In the genomic region with DNA sequence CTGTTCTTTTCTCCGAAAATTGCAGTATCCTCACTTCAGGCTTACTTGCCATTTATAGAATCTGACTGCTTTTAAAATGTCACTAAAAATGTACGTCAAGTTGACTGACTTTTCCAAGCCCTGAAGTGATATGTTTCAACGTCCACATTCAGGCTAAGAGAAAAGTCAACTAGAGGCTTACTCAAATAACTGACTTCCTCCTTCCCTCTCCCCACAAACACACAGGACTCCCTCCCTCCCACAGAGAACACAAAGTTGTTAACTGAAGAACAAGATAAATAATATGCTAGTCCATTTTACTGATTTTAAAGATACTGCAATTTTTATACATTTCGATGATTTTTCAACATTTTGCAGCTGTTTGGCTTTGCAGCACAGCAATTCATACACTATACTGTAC, we compare ENCODE assay signal across 15 cellular contexts. TPM values are rescaled to one million over a fixed set of nuclear protein-coding genes. Genes with fewer than 3 reads are reported as not detected.
A peak's percentile ranks its signal among the peaks of the same experiment; 100 is the strongest.
DNase-seq lines count a peak whose midpoint lies in the region; ATAC-seq and TF ChIP-seq lines count a peak whose summit lies in the region.
"Had no signal": no experiment of that assay in that cellular context is flagged by ENCODE, and none has a peak within 500 bp of the region (broad histone marks: within the 10 kb centered on the region; RNA-seq: fewer than 3 reads in every experiment).

No MANE protein-coding gene starts in this region.

- no peaks in the 10 kb centered on the region for H3K27me3 Mint-ChIP-seq in activated naive CD4-positive, alpha-beta T cell treated with anti-CD3 and anti-CD28 coated beads, Interleukin-2, amount 50 U/mL, for 24 hours
- H3K27me3 Mint-ChIP-seq in central memory CD8-positive, alpha-beta T cell = no peaks in the 10 kb centered on the region

- H3K9me3 ChIP-seq in smooth muscle cell (replicated peaks; ENCODE audit: low read depth) = no peaks in the 10 kb centered on the region
- H3K9me3 ChIP-seq in A673 (ENCODE audit: low read depth, low read length, poor library complexity, severe bottlenecking) = no peaks in the 10 kb centered on the region

- H3K4me1 ChIP-seq in smooth muscle cell (ENCODE audit: low read depth) (no peaks in the 10 kb centered on the region), A673 (ENCODE audit: insufficient read depth, low read length, poor library complexity, severe bottlenecking) (no peaks in the 10 kb centered on the region)

- no peak overlapping the region for H3K4me3 ChIP-seq in NB4 (ENCODE audit: low read depth, low read length)
- no peak overlapping the region for H3K4me3 ChIP-seq in smooth muscle cell
- H3K4me3 ChIP-seq in A673 (ENCODE audit: low read depth, low read length, poor library complexity, severe bottlenecking) = no peak overlapping the region

- H2AFZ ChIP-seq in smooth muscle cell (ENCODE audit: low read depth) = no peak overlapping the region

- H3K4me1 Mint-ChIP-seq in activated naive CD4-positive, alpha-beta T cell treated with anti-CD3 and anti-CD28 coated beads, Interleukin-2, amount 50 U/mL, for 24 hours = peaks cover 24% of the 10 kb centered on the region
- H3K4me1 Mint-ChIP-seq in central memory CD8-positive, alpha-beta T cell = peaks cover 8% of the 10 kb centered on the region

- ATAC-seq in central memory CD8-positive, alpha-beta T cell (replicated peaks; ENCODE audit: extremely low read depth, poor library complexity, severe bottlenecking) = no peak
- ATAC-seq in GM18873 (IDR thresholded peaks at IDR 0.05; ENCODE audit: low FRiP score, unreplicated experiment) = no peak
- ATAC-seq: Right ventricle myocardium inferior had no signal

- POLR2A ChIA-PET in A673 (lab: Charles Lee; ENCODE audit: low non-redundant PET) = no interaction called here

- H3K4me2 ChIP-seq in smooth muscle cell = peak overlapping the region; percentile 35

- no peak overlapping the region for H3K9ac ChIP-seq in smooth muscle cell (ENCODE audit: low read depth)

- H3K4me3 Mint-ChIP-seq in activated naive CD4-positive, alpha-beta T cell treated with anti-CD3 and anti-CD28 coated beads, Interleukin-2, amount 50 U/mL, for 24 hours = no peak overlapping the region
- H3K4me3 Mint-ChIP-seq in central memory CD8-positive, alpha-beta T cell = no peak overlapping the region
- H3K4me3 Mint-ChIP-seq: activated T-helper 1 cell treated with anti-CD3 and anti-CD28 coated beads, Interleukin-12 subunit alpha, Interleukin-12 subunit beta, Interleukin-2, Interleukin-4 antibody, amounts not matched to agents 30 ng/mL and 10 ng/mL and 1 ng/mL, durations not matched to agents 14 hours and 24 hours and 36 hours; nephron had no signal

- intact Hi-C loops in A673 (cut with micrococcal nuclease; ENCODE audit: unreplicated experiment) = no loop called here

- peaks cover 27% of the 10 kb centered on the region for H3K36me3 Mint-ChIP-seq in activated naive CD4-positive, alpha-beta T cell treated with anti-CD3 and anti-CD28 coated beads, Interleukin-2, amount 50 U/mL, for 24 hours
- peaks cover 49% of the 10 kb centered on the region for H3K36me3 Mint-ChIP-seq in central memory CD8-positive, alpha-beta T cell (ENCODE audit: insufficient read depth)

- H3K9me3 Mint-ChIP-seq in activated naive CD4-positive, alpha-beta T cell treated with anti-CD3 and anti-CD28 coated beads, Interleukin-2, amount 50 U/mL, for 24 hours = no peaks in the 10 kb centered on the region
- H3K9me3 Mint-ChIP-seq in central memory CD8-positive, alpha-beta T cell = no peaks in the 10 kb centered on the region
- H3K9me3 Mint-ChIP-seq: activated T-helper 1 cell treated with anti-CD3 and anti-CD28 coated beads, Interleukin-12 subunit alpha, Interleukin-12 subunit beta, Interleukin-2, Interleukin-4 antibody, amounts not matched to agents 30 ng/mL and 10 ng/mL and 1 ng/mL, durations not matched to agents 14 hours and 24 hours and 36 hours; nephron had no signal

- 64% methylated on average over 4 of the region's 4 CpGs for WGBS in smooth muscle cell (ENCODE audit: low lambda C conversion rate)

- no TSS peak for BruUV-seq in A673 (replicated peaks; lab: Mats Ljungman, UMichigan)

- no peaks in the 10 kb centered on the region for H3K27me3 ChIP-seq in smooth muscle cell (ENCODE audit: low read depth)
- H3K27me3 ChIP-seq in A673 (replicated peaks; ENCODE audit: insufficient read depth, low read depth, low read length, poor library complexity) = no peaks in the 10 kb centered on the region

- no peaks in the 10 kb centered on the region for H3F3A ChIP-seq in smooth muscle cell (ENCODE audit: low read depth)

- H3K27ac ChIP-seq in smooth muscle cell (ENCODE audit: low read depth) = peak overlapping the region; percentile 30
- H3K27ac ChIP-seq in A673 (ENCODE audit: low read depth, low read length, poor library complexity, severe bottlenecking) = no peak overlapping the region

- H3K27ac Mint-ChIP-seq in activated naive CD4-positive, alpha-beta T cell treated with anti-CD3 and anti-CD28 coated beads, Interleukin-2, amount 50 U/mL, for 24 hours = peak overlapping the region; percentile 56
- H3K27ac Mint-ChIP-seq in central memory CD8-positive, alpha-beta T cell (ENCODE audit: low read depth) = peak overlapping the region; percentile 17
- H3K27ac Mint-ChIP-seq: activated T-helper 1 cell treated with anti-CD3 and anti-CD28 coated beads, Interleukin-12 subunit alpha, Interleukin-12 subunit beta, Interleukin-2, Interleukin-4 antibody, amounts not matched to agents 30 ng/mL and 10 ng/mL and 1 ng/mL, durations not matched to agents 14 hours and 24 hours and 36 hours; nephron had no signal

- H3K36me3 ChIP-seq in smooth muscle cell (ENCODE audit: low read depth) = peaks cover 17% of the 10 kb centered on the region
- H3K36me3 ChIP-seq in A673 (ENCODE audit: insufficient read depth, low read length, poor library complexity, severe bottlenecking) = peaks cover 32% of the 10 kb centered on the region

- no peak for TF ChIP-seq POLR2A in NB4 (IDR thresholded peaks at IDR 0.05; ENCODE audit: extremely low read depth, insufficient read length)

- TF ChIP-seq CTCF in NB4 (IDR thresholded peaks at IDR 0.05; ENCODE audit: low read depth, low read length) (no peak), smooth muscle cell (IDR thresholded peaks at IDR 0.05; ENCODE audit: borderline replicate concordance, insufficient read depth, poor library complexity, severe bottlenecking) (no peak), A673 (conservative IDR thresholded peaks at IDR 0.05; ENCODE audit: low read depth, low read length) (no peak)

- DNase-seq in activated naive CD4-positive, alpha-beta T cell treated with Interleukin-2 at 50 U/mL for 16 hours = no peak
- DNase-seq in NB4 (ENCODE audit: low read depth) (peak; percentile 38), smooth muscle cell (lab: John Stamatoyannopoulos, UW; ENCODE audit: unreplicated experiment) (no peak), NCI-H2081 (lab: John Stamatoyannopoulos, UW) (no peak), A673 (ENCODE audit: low spot score) (no peak)
- DNase-seq in central memory CD8-positive, alpha-beta T cell (ENCODE audit: low spot score in 2 of 2) = no peak
- DNase-seq: dermis blood vessel endothelial cell, KG1, NCI-H1436 treated with DMSO at 0.1 percent for 48 hours, NCI-H345 had no signal

- CTCF ChIA-PET in A673 (lab: Charles Lee) = no interaction called here

- peaks cover 47% of the 10 kb centered on the region for H4K20me1 ChIP-seq in smooth muscle cell (ENCODE audit: low read depth)

- peaks cover 7% of the 10 kb centered on the region for H3K79me2 ChIP-seq in smooth muscle cell (ENCODE audit: low read depth)

RNA-seq across cellular contexts. Expression of a gene that starts 13.8 kb away (rescaled TPM):
- total RNA-seq in smooth muscle cell (1.4 and 8.4 TPM in 2 replicates), A673 (2021) (1.5 and 1.6 TPM in 2 replicates)
- polyA plus RNA-seq in smooth muscle cell = 0.58 and 1.6 TPM in 2 replicates

RNA-seq across cellular contexts. Expression of a gene that starts 29.1 kb away (rescaled TPM):
- 149 and 172 TPM in 2 replicates for total RNA-seq in smooth muscle cell
- polyA plus RNA-seq in smooth muscle cell = 81.7 and 84.5 TPM in 2 replicates
- total RNA-seq in A673 (2021) = 104 and 124 TPM in 2 replicates
